28 cellular contexts compared by ENCODE assay signal in genomic region chr5:131953969-131954368, GRCh38. TPM values are rescaled to one million over a fixed set of nuclear protein-coding genes. Genes with fewer than 3 reads are reported as not detected.
DNase-seq lines count a peak whose midpoint lies in the region; ATAC-seq and TF ChIP-seq lines count a peak whose summit lies in the region.
"Had no signal": no experiment of that assay in that cellular context is flagged by ENCODE, and none has a peak within 500 bp of the region (broad histone marks: within the 10 kb centered on the region; RNA-seq: fewer than 3 reads in every experiment).

No MANE protein-coding gene starts in this region.

- no peak overlapping the region for H3K9ac ChIP-seq in OCI-LY3 (ENCODE audit: low read length)
- H3K9ac ChIP-seq: GM23248 had no signal

- no peak overlapping the region for H3K27ac ChIP-seq in OCI-LY3 (ENCODE audit: low read length)
- H3K27ac ChIP-seq: GM23248, SK-N-MC had no signal

- peaks cover 20% of the 10 kb centered on the region for H3K4me1 Mint-ChIP-seq in activated CD8-positive, alpha-beta memory T cell treated with anti-CD3 and anti-CD28 coated beads, Interleukin-2, amount 10 ng/mL, durations not matched to agents 7 days and 5 days
- H3K4me1 Mint-ChIP-seq in stimulated activated effector memory CD8-positive, alpha-beta T cell treated with anti-CD3 and anti-CD28 coated beads, Interleukin-12 subunit alpha, Interleukin-12 subunit beta, amount 100 ng/mL, for 72 hours: peaks cover 10% of the 10 kb centered on the region
- H3K4me1 Mint-ChIP-seq in naive thymus-derived CD8-positive, alpha-beta T cell: peaks cover 0 to 8% (median 0%) of the 10 kb centered on the region in 4 donors

- H3K4me2 ChIP-seq in OCI-LY3 (ENCODE audit: low read length): 0 out of 2 replicates have a peak overlapping the region, but pooled peaks have one; percentile 4

- H3K27me3 Mint-ChIP-seq in activated CD8-positive, alpha-beta memory T cell treated with anti-CD3 and anti-CD28 coated beads, Interleukin-2, amount 10 ng/mL, durations not matched to agents 7 days and 5 days: peaks cover 5% of the 10 kb centered on the region
- no peaks in the 10 kb centered on the region for H3K27me3 Mint-ChIP-seq in naive thymus-derived CD8-positive, alpha-beta T cell

- H3K4me3 Mint-ChIP-seq in activated CD8-positive, alpha-beta memory T cell treated with anti-CD3 and anti-CD28 coated beads, Interleukin-2, amount 10 ng/mL, durations not matched to agents 7 days and 5 days: no peak overlapping the region
- no peak overlapping the region for H3K4me3 Mint-ChIP-seq in stimulated activated effector memory CD8-positive, alpha-beta T cell treated with anti-CD3 and anti-CD28 coated beads, Interleukin-12 subunit alpha, Interleukin-12 subunit beta, amount 100 ng/mL, for 72 hours
- H3K4me3 Mint-ChIP-seq in naive thymus-derived CD8-positive, alpha-beta T cell: no peak overlapping the region

- TF ChIP-seq CTCF in OCI-LY3 (IDR thresholded peaks at IDR 0.05; ENCODE audit: low read depth, low read length): no peak

- H3K4me1 ChIP-seq in OCI-LY3 (ENCODE audit: low read length): peaks cover 13% of the 10 kb centered on the region

- no peaks in the 10 kb centered on the region for H3K9me3 ChIP-seq in OCI-LY3 (ENCODE audit: insufficient read depth, low read length)

- peak; percentile 30 for ATAC-seq in activated CD8-positive, alpha-beta memory T cell treated with anti-CD3 and anti-CD28 coated beads, Interleukin-2, amount 10 ng/mL, durations not matched to agents 7 days and 5 days
- ATAC-seq in HG02870 (IDR thresholded peaks at IDR 0.05; ENCODE audit: unreplicated experiment): peak; percentile 94
- peak; percentile 92 for ATAC-seq in stimulated activated effector memory CD8-positive, alpha-beta T cell treated with anti-CD3 and anti-CD28 coated beads, Interleukin-12 subunit alpha, Interleukin-12 subunit beta, amount 100 ng/mL, for 72 hours
- no peak for ATAC-seq in naive thymus-derived CD8-positive, alpha-beta T cell
- no peak for ATAC-seq in GM18511 (IDR thresholded peaks at IDR 0.05; ENCODE audit: unreplicated experiment)
- ATAC-seq: Panc1 had no signal

- no peak overlapping the region for H2AFZ ChIP-seq in OCI-LY3 (ENCODE audit: low read depth, low read length)
- H2AFZ ChIP-seq: GM23248 had no signal

- POLR2A ChIA-PET in naive thymus-derived CD8-positive, alpha-beta T cell (lab: Charles Lee): no interaction called here

- no peaks in the 10 kb centered on the region for H3K36me3 ChIP-seq in OCI-LY3 (replicated peaks; ENCODE audit: low read depth, low read length)

- peaks cover 9% of the 10 kb centered on the region for H3K36me3 Mint-ChIP-seq in activated CD8-positive, alpha-beta memory T cell treated with anti-CD3 and anti-CD28 coated beads, Interleukin-2, amount 10 ng/mL, durations not matched to agents 7 days and 5 days
- H3K36me3 Mint-ChIP-seq in stimulated activated effector memory CD8-positive, alpha-beta T cell treated with anti-CD3 and anti-CD28 coated beads, Interleukin-12 subunit alpha, Interleukin-12 subunit beta, amount 100 ng/mL, for 72 hours: peaks cover 6% of the 10 kb centered on the region
- peaks cover 13 to 60% (median 37%) of the 10 kb centered on the region in 3 donors for H3K36me3 Mint-ChIP-seq in naive thymus-derived CD8-positive, alpha-beta T cell

- no peaks in the 10 kb centered on the region for H3K9me3 Mint-ChIP-seq in activated CD8-positive, alpha-beta memory T cell treated with anti-CD3 and anti-CD28 coated beads, Interleukin-2, amount 10 ng/mL, durations not matched to agents 7 days and 5 days (ENCODE audit: low read depth)
- H3K9me3 Mint-ChIP-seq in stimulated activated effector memory CD8-positive, alpha-beta T cell treated with anti-CD3 and anti-CD28 coated beads, Interleukin-12 subunit alpha, Interleukin-12 subunit beta, amount 100 ng/mL, for 72 hours: no peaks in the 10 kb centered on the region
- H3K9me3 Mint-ChIP-seq in naive thymus-derived CD8-positive, alpha-beta T cell: no peaks in the 10 kb centered on the region

- no peak for DNase-seq in activated CD8-positive, alpha-beta memory T cell treated with anti-CD3 and anti-CD28 coated beads, Interleukin-2, amount 10 ng/mL, durations not matched to agents 7 days and 5 days
- DNase-seq in activated CD8-positive, alpha-beta memory T cell treated with anti-CD3 and anti-CD28 coated beads, Interleukin-2, amount 50 U/mL, for 48 hours: no peak
- no peak for DNase-seq in stimulated activated effector memory CD8-positive, alpha-beta T cell treated with anti-CD3 and anti-CD28 coated beads, Interleukin-12 subunit alpha, Interleukin-12 subunit beta, amount 100 ng/mL, for 72 hours (ENCODE audit: low spot score in 2 of 2)
- DNase-seq in naive thymus-derived CD8-positive, alpha-beta T cell: no peak
- DNase-seq: Calu3; DMS79 treated with DMSO at 0.1 percent for 48 hours; GF-D8; GM23248; H7; KBM-7; MV-4-11; NCI-H1105; NCI-H1436 treated with DMSO at 0.1 percent for 48 hours; NCI-H1930; NCI-H2107; NCI-H524 treated with DMSO at 0.1 percent for 48 hours; NCI-H774; NK-92 treated with Interleukin-12 subunit alpha and Interleukin-12 subunit beta, amount 100 ng/mL, for 24 hours; SHP77 treated with DMSO at 0.1 percent for 48 hours had no signal

- peaks cover 23% of the 10 kb centered on the region for H3K27me3 ChIP-seq in OCI-LY3 (ENCODE audit: low read depth, low read length)

- 0 out of 2 replicates have a peak, but pooled peaks cover 3% of the 10 kb centered on the region for H4K20me1 ChIP-seq in OCI-LY3 (ENCODE audit: insufficient read depth, low read length)

- no peak overlapping the region for H3K27ac Mint-ChIP-seq in activated CD8-positive, alpha-beta memory T cell treated with anti-CD3 and anti-CD28 coated beads, Interleukin-2, amount 10 ng/mL, durations not matched to agents 7 days and 5 days
- H3K27ac Mint-ChIP-seq in stimulated activated effector memory CD8-positive, alpha-beta T cell treated with anti-CD3 and anti-CD28 coated beads, Interleukin-12 subunit alpha, Interleukin-12 subunit beta, amount 100 ng/mL, for 72 hours: no peak overlapping the region
- no peak overlapping the region for H3K27ac Mint-ChIP-seq in naive thymus-derived CD8-positive, alpha-beta T cell

- H3K4me3 ChIP-seq in OCI-LY3 (ENCODE audit: low read length): no peak overlapping the region
- H3K4me3 ChIP-seq: GM23248, SK-N-MC had no signal

- CTCF ChIA-PET in activated CD8-positive, alpha-beta memory T cell treated with anti-CD3 and anti-CD28 coated beads, Interleukin-2, amount 10 ng/mL, durations not matched to agents 7 days and 5 days (lab: Charles Lee): no interaction called here

- H3K79me2 ChIP-seq in OCI-LY3 (ENCODE audit: low read length): no peaks in the 10 kb centered on the region

RNA-seq across cellular contexts. Expression of gene MEIKIN, which starts 8.5 kb away (rescaled TPM):
- total RNA-seq in activated CD8-positive, alpha-beta memory T cell treated with anti-CD3 and anti-CD28 coated beads, Interleukin-2, amount 10 ng/mL, durations not matched to agents 7 days and 5 days: not detected
- total RNA-seq in naive thymus-derived CD8-positive, alpha-beta T cell: 1 to 10 TPM; 2.7 to 2.8 TPM
- polyA plus RNA-seq in naive thymus-derived CD8-positive, alpha-beta T cell: not detected
- total RNA-seq: A172, Calu3, GM23248, H7, LHCN-M2, MCF 10A had no signal
- polyA plus RNA-seq: BJ, GM23248 had no signal

RNA-seq across cellular contexts. Expression of gene ACSL6, which starts 57.5 kb away (rescaled TPM):
- 10 to 100 TPM in 1 of 2 experiments, 1 to 10 TPM in 1; 7.0 to 10.9 TPM for total RNA-seq in activated CD8-positive, alpha-beta memory T cell treated with anti-CD3 and anti-CD28 coated beads, Interleukin-2, amount 10 ng/mL, durations not matched to agents 7 days and 5 days
- 10 to 100 TPM; 40.0 to 41.8 TPM for total RNA-seq in naive thymus-derived CD8-positive, alpha-beta T cell
- polyA plus RNA-seq in naive thymus-derived CD8-positive, alpha-beta T cell: 10 to 100 TPM; 11.4 to 16.5 (median 14.0) TPM
- total RNA-seq: LHCN-M2, MCF 10A had no signal
- polyA plus RNA-seq: BJ, GM23248 had no signal

Comparison
In these comparisons a context has a peak if more than half of its experiments do, and no peak if none do; other contexts are left out.
1. ATAC-seq: peak in activated CD8-positive, alpha-beta memory T cell treated with anti-CD3 and anti-CD28 coated beads, Interleukin-2, amount 10 ng/mL, durations not matched to agents 7 days and 5 days (single experiment), HG02870 (single experiment) and stimulated activated effector memory CD8-positive, alpha-beta T cell treated with anti-CD3 and anti-CD28 coated beads, Interleukin-12 subunit alpha, Interleukin-12 subunit beta, amount 100 ng/mL, for 72 hours (single experiment); none in naive thymus-derived CD8-positive, alpha-beta T cell (0 of 2) and GM18511 (single experiment).